Comparison of ENCODE assay signal across 1 cellular context in the genomic region with DNA sequence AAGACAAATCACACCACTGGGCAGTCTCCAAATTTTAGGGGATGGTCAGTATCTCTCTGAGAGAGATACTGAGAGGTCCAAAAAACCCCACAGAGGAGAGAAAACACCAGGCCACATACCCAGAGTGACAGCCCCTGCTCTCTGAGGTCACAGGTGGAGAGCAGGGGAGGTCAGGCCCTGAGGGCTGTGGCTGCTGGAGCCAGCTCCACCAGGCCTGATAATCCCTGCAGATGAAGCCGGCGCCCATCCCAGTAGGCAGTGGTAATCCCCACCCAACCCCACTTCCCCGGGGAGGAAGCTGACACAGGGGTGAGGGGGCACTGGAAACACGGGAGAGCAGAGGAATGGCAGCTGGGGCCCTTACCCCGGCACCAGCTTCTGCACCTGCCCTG.
TF ChIP-seq lines count a peak whose summit lies in the region.

No MANE protein-coding gene starts in this region.

TF ChIP-seq in SK-N-SH treated with all-trans-retinoic acid at 6 μM for 48 hours, 23 proteins besides CTCF, POLR2A, EP300 and RAD21 (continued from another document):
- TF ChIP-seq, protein P1, sequence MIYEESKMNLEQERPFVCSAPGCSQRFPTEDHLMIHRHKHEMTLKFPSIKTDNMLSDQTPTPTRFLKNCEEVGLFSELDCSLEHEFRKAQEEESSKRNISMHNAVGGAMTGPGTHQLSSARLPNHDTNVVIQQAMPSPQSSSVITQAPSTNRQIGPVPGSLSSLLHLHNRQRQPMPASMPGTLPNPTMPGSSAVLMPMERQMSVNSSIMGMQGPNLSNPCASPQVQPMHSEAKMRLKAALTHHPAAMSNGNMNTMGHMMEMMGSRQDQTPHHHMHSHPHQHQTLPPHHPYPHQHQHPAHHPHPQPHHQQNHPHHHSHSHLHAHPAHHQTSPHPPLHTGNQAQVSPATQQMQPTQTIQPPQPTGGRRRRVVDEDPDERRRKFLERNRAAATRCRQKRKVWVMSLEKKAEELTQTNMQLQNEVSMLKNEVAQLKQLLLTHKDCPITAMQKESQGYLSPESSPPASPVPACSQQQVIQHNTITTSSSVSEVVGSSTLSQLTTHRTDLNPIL (CRISPR knock-in tag; IDR thresholded peaks at IDR 0.05; ENCODE audit: low read depth): no peak
- TF ChIP-seq, protein P2, sequence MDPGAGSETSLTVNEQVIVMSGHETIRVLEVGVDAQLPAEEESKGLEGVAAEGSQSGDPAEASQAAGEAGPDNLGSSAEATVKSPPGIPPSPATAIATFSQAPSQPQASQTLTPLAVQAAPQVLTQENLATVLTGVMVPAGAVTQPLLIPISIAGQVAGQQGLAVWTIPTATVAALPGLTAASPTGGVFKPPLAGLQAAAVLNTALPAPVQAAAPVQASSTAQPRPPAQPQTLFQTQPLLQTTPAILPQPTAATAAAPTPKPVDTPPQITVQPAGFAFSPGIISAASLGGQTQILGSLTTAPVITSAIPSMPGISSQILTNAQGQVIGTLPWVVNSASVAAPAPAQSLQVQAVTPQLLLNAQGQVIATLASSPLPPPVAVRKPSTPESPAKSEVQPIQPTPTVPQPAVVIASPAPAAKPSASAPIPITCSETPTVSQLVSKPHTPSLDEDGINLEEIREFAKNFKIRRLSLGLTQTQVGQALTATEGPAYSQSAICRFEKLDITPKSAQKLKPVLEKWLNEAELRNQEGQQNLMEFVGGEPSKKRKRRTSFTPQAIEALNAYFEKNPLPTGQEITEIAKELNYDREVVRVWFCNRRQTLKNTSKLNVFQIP (CRISPR knock-in tag; IDR thresholded peaks at IDR 0.05; ENCODE audit: borderline replicate concordance, low read depth): no peak
- no peak for TF ChIP-seq ZNF565 (CRISPR knock-in tag; conservative IDR thresholded peaks at IDR 0.05; ENCODE audit: low read depth)
- TF ChIP-seq ZNF70 (CRISPR knock-in tag; IDR thresholded peaks at IDR 0.05): no peak
- TF ChIP-seq ZFP30 (CRISPR knock-in tag; IDR thresholded peaks at IDR 0.05): no peak
- TF ChIP-seq PPARA (CRISPR knock-in tag; IDR thresholded peaks at IDR 0.05; ENCODE audit: borderline replicate concordance): no peak
- TF ChIP-seq BACH2 (CRISPR knock-in tag; IDR thresholded peaks at IDR 0.05; ENCODE audit: borderline replicate concordance): no peak
- TF ChIP-seq ZC3H10 (CRISPR knock-in tag; IDR thresholded peaks at IDR 0.05): no peak
- no peak for TF ChIP-seq ZFP3 (CRISPR knock-in tag; IDR thresholded peaks at IDR 0.05)
- no peak for TF ChIP-seq TCF4 (CRISPR knock-in tag; IDR thresholded peaks at IDR 0.05; ENCODE audit: borderline replicate concordance)
- TF ChIP-seq, protein P3, sequence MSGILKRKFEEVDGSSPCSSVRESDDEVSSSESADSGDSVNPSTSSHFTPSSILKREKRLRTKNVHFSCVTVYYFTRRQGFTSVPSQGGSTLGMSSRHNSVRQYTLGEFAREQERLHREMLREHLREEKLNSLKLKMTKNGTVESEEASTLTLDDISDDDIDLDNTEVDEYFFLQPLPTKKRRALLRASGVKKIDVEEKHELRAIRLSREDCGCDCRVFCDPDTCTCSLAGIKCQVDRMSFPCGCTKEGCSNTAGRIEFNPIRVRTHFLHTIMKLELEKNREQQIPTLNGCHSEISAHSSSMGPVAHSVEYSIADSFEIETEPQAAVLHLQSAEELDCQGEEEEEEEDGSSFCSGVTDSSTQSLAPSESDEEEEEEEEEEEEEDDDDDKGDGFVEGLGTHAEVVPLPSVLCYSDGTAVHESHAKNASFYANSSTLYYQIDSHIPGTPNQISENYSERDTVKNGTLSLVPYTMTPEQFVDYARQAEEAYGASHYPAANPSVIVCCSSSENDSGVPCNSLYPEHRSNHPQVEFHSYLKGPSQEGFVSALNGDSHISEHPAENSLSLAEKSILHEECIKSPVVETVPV (CRISPR knock-in tag; IDR thresholded peaks at IDR 0.05): no peak
- no peak for TF ChIP-seq GLIS3 (CRISPR knock-in tag; IDR thresholded peaks at IDR 0.05)
TF ChIP-seq in SK-N-SH treated with all-trans-retinoic acid at 6 μM for 48 hours: peak in this region for 0.
